7 cellular contexts compared by ENCODE assay signal in the genomic region with DNA sequence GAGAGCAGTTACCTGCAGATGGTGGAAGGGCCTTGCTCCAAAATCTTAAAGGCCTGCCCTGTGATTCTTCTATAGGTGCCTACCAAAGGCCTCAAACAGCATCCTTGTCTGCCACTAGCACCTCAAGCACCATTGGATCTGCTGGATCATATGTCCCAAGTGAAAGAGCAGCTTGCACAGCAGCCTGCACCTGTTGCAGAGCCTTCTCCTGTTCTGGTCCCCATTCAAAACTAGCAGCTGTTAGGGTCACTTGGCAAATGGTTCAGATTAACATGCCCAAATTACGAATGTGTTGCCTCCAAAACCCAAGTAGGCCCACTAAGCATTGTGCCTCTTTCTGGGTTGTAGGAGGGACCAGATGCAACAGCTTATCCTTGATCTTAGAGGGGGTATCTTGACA.
"Had no signal": no experiment of that assay in that cellular context is flagged by ENCODE, and none has a peak within 500 bp of the region (broad histone marks: within the 10 kb centered on the region; RNA-seq: fewer than 3 reads in every experiment).

No MANE protein-coding gene starts in this region.

- DNase-seq: GDM1, GF-D8 had no signal

- ATAC-seq: GM12878 had no signal

- FAIRE-seq: G401.6, GM12878, GM12892, GM18507, GM19239 had no signal

- H3K4me3 ChIP-seq: GM12878 had no signal
